ENCODE assay signal across 30 cellular contexts in the genomic region with DNA sequence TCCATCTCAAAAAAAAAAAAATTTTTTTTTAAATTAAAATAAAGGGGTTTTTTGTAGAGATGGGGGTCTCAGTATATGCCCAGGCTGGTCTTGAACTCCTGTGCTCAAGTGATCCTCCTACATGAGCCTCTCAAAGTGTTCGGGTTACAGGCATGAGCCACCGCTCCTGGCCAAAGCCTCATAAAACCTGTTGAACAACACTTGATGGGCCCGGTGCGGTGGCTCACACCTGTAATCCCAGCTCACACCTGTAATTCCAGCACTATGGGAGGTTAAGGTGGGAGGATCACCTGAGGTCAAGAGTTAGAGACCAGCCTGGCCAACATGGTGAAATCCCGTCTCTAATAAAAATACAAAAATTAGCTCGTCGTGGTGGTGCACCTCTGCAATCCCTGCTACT. TPM values are rescaled to one million over a fixed set of nuclear protein-coding genes. Genes with fewer than 3 reads are reported as not detected.
"Had no signal": no experiment of that assay in that cellular context is flagged by ENCODE, and none has a peak within 500 bp of the region (broad histone marks: within the 10 kb centered on the region; RNA-seq: fewer than 3 reads in every experiment).

No MANE protein-coding gene starts in this region.

- H3K4me3 ChIP-seq: coronary artery, dorsolateral prefrontal cortex, esophagus squamous epithelium, gastroesophageal sphincter had no signal

- H3K36me3 ChIP-seq: brain microvascular endothelial cell, esophagus squamous epithelium, gastroesophageal sphincter, WERI-Rb-1 had no signal

- H3K27ac ChIP-seq: brain microvascular endothelial cell, coronary artery, dorsolateral prefrontal cortex, epithelial cell of prostate, esophagus squamous epithelium, gastroesophageal sphincter, WERI-Rb-1 had no signal

- H3K9me3 ChIP-seq: esophagus squamous epithelium, gastroesophageal sphincter had no signal

- DNase-seq: activated B cell treated with CpG ODN at 0.5 μM for 24 hours; activated CD4-positive, alpha-beta memory T cell treated with anti-CD3 and anti-CD28 coated beads for 36 hours; activated CD4-positive, alpha-beta T cell treated with anti-CD3 and anti-CD28 coated beads, Interleukin-2, amount 10 ng/mL, durations not matched to agents 24 days and 14 days; activated CD8-positive, alpha-beta memory T cell treated with anti-CD3 and anti-CD28 coated beads, Interleukin-2, amount 10 ng/mL, durations not matched to agents 7 days and 5 days; activated CD8-positive, alpha-beta memory T cell treated with anti-CD3 and anti-CD28 coated beads, Interleukin-2, amount 50 U/mL, for 4 hours; activated CD8-positive, alpha-beta T cell treated with anti-CD3 and anti-CD28 coated beads, Interleukin-2, amount 10 ng/mL, durations not matched to agents 7 days and 5 days; activated gamma-delta T cell treated with Interleukin-2 at 50 U/mL for 16 hours; activated naive CD4-positive, alpha-beta T cell treated with anti-CD3 and anti-CD28 coated beads, Interleukin-2, amount 50 U/mL, for 16 hours; activated naive CD4-positive, alpha-beta T cell treated with Interleukin-2 at 50 U/mL for 16 hours; activated T-cell treated with anti-CD3 and anti-CD28 coated beads, Interleukin-2, amount 50 U/mL, for 1 hour; activated T-cell treated with anti-CD3 and anti-CD28 coated beads, Interleukin-2, amount 50 U/mL, for 48 hours; amniotic stem cell; anterior cingulate cortex; brain microvascular endothelial cell; dorsolateral prefrontal cortex; effector CD4-positive, alpha-beta T cell; effector memory CD8-positive, alpha-beta T cell; esophagus squamous epithelium; foreskin melanocyte; T-helper 1 cell; T-helper 17 cell; T1000; WERI-Rb-1 had no signal

- H3K4me1 ChIP-seq: esophagus squamous epithelium, gastroesophageal sphincter had no signal

- ATAC-seq: activated CD4-positive, CD25-positive, alpha-beta regulatory T cell treated with anti-CD3 and anti-CD28 coated beads, Interleukin-2, amount 50 U/mL, for 24 hours; activated CD8-positive, alpha-beta memory T cell treated with anti-CD3 and anti-CD28 coated beads, Interleukin-2, amount 10 ng/mL, durations not matched to agents 7 days and 5 days; activated CD8-positive, alpha-beta T cell treated with anti-CD3 and anti-CD28 coated beads, Interleukin-2, amount 10 ng/mL, durations not matched to agents 7 days and 5 days; effector memory CD8-positive, alpha-beta T cell; gastroesophageal sphincter; T-helper 17 cell had no signal

- H3K27me3 ChIP-seq: brain microvascular endothelial cell, dorsolateral prefrontal cortex, esophagus squamous epithelium had no signal

RNA-seq across cellular contexts. Expression of a gene that starts 39.5 kb away (rescaled TPM):
- total RNA-seq: activated B cell treated with CpG ODN at 0.5 μM for 24 hours; activated CD8-positive, alpha-beta memory T cell treated with anti-CD3 and anti-CD28 coated beads, Interleukin-2, amount 10 ng/mL, durations not matched to agents 7 days and 5 days; activated CD8-positive, alpha-beta T cell treated with anti-CD3 and anti-CD28 coated beads, Interleukin-2, amount 10 ng/mL, durations not matched to agents 7 days and 5 days; activated T-helper 2 cell treated with anti-CD3 and anti-CD28 coated beads, Interferon-gamma antibody, Interleukin-2, Interleukin-4, amounts not matched to agents 10 μg/mL and 5 μg/mL and 100 μg/mL, durations not matched to agents 14 hours and 24 hours and 36 hours; bronchial epithelial cell; glomerular endothelial cell had no signal
